ENCODE assay signal across 17 cellular contexts in genomic region chr10:113169111-113169510, GRCh38.
DNase-seq lines count a peak whose midpoint lies in the region; ATAC-seq, FAIRE-seq and TF ChIP-seq lines count a peak whose summit lies in the region.
"Had no signal": no experiment of that assay in that cellular context is flagged by ENCODE, and none has a peak within 500 bp of the region (broad histone marks: within the 10 kb centered on the region; RNA-seq: fewer than 3 reads in every experiment).

No MANE protein-coding gene starts in this region.

- H3K79me2 ChIP-seq in HCT116 (ENCODE audit: insufficient read depth, low read length) (no peaks in the 10 kb centered on the region), H1 (ENCODE audit: control insufficient read depth in 1 of 2, insufficient read depth in 2 of 2, low read length in 2 of 2) (no peaks in the 10 kb centered on the region)

- ATAC-seq in HCT116, result peak; percentile 15; the same call in 1 of the 2 replicates
- ATAC-seq in HG02571 (IDR thresholded peaks at IDR 0.05; ENCODE audit: unreplicated experiment), result no peak

- H3K4me1 Mint-ChIP-seq in osteocyte (ENCODE audit: unreplicated experiment), result peaks cover 24% of the 10 kb centered on the region

- TF ChIP-seq CTCF in HCT116 (IDR thresholded peaks at IDR 0.05 in 2 of 3, conservative IDR thresholded peaks at IDR 0.05 in 1 of 3; ENCODE audit: borderline replicate concordance in 1 of 3, insufficient read depth in 1 of 3, low read depth in 2 of 3, low read length in 2 of 3) (no peak), H1 (IDR thresholded peaks at IDR 0.05; ENCODE audit: control extremely low read depth in 1 of 3, insufficient read depth in 1 of 3, low read depth in 1 of 3, low read length in 3 of 3) (no peak), osteocyte (IDR thresholded peaks at IDR 0.05) (no peak)

- H2AK5ac ChIP-seq in H1 (ENCODE audit: low read depth, low read length), result no peak overlapping the region

- DNase-seq in HCT116 (ENCODE audit: low read depth, low spot score), result no peak
- DNase-seq in H1 (ENCODE audit: low read depth in 1 of 2, low spot score in 2 of 2), result no peak
- no peak for DNase-seq in osteocyte (ENCODE audit: extremely low spot score, unreplicated experiment)
- DNase-seq in NCI-H1930 (lab: John Stamatoyannopoulos, UW), result no peak
- DNase-seq in kidney glomerular epithelial cell (lab: John Stamatoyannopoulos, UW), result no peak
- DNase-seq: CD4-positive, alpha-beta T cell; DND-41; KBM-7; NCI-H1092; NCI-H748 treated with DMSO at 0.1 percent for 48 hours; PC-9; SK-N-SH had no signal

- H3K4me2 ChIP-seq in BLaER1 (peak overlapping the region; percentile 67), HCT116 (ENCODE audit: low read length) (no peak overlapping the region), H1 (ENCODE audit: insufficient read depth in 1 of 2, low read depth in 2 of 2, low read length in 2 of 2) (no peak overlapping the region; a peak in 1 of 4 replicates)
- H3K4me2 ChIP-seq: A549, PC-9, SK-N-SH had no signal

- no peak overlapping the region for H4K5ac ChIP-seq in H1 (ENCODE audit: insufficient read length, low read depth, low read length)

- no peak overlapping the region for H2BK15ac ChIP-seq in H1 (ENCODE audit: low read length)

- RAD21 ChIA-PET in HCT116 (lab: Charles Lee; ENCODE audit: low non-redundant PET in 1 of 2, low total read pairs in 2 of 2, uncharacterized antibody in 2 of 2, unreplicated experiment in 2 of 2), result no interaction called here

- H3K27ac Mint-ChIP-seq in osteocyte (ENCODE audit: unreplicated experiment), result peak overlapping the region; percentile 67
- H3K27ac Mint-ChIP-seq: CD4-positive, alpha-beta T cell had no signal

- H3K27me3 ChIP-seq in BLaER1 (no peaks in the 10 kb centered on the region), HCT116 (ENCODE audit: insufficient read depth, low read length) (no peaks in the 10 kb centered on the region), H1 (replicated peaks in 1 of 4; ENCODE audit: control insufficient read depth in 3 of 4, extremely low read depth in 1 of 4, insufficient read depth in 3 of 4, low read length in 3 of 4) (no peaks in the 10 kb centered on the region)

- no peak overlapping the region for H3K18ac ChIP-seq in H1 (ENCODE audit: extremely low read depth, low read length)

- no peak overlapping the region for H2BK120ac ChIP-seq in H1 (replicated peaks; ENCODE audit: low read depth, low read length)

- H3K4ac ChIP-seq in H1 (replicated peaks; ENCODE audit: insufficient read length, low read depth, low read length), result no peak overlapping the region

- H3K9me3 ChIP-seq in BLaER1 (no peaks in the 10 kb centered on the region), HCT116 (ENCODE audit: control insufficient read depth in 1 of 2, insufficient read depth in 1 of 2, low read depth in 1 of 2, low read length in 2 of 2) (no peaks in the 10 kb centered on the region), H1 (ENCODE audit: insufficient read depth in 2 of 2, low read depth in 1 of 2, low read length in 1 of 2) (no peaks in the 10 kb centered on the region)
- H3K9me3 ChIP-seq: A549, SK-N-SH had no signal

- H4K91ac ChIP-seq in H1 (replicated peaks; ENCODE audit: insufficient read length, low read length), result no peak overlapping the region

- 82% methylated on average over 10 of the region's 10 CpGs; no CpG with 5 or more reads in 1 of the 2 experiments for WGBS in H1 (ENCODE audit: extremely low coverage in 1 of 2, insufficient coverage in 1 of 2, insufficient read length in 1 of 2, insufficient replicate concordance in 2 of 2, low coverage in 1 of 2, low lambda C conversion rate in 2 of 2, missing lambda C conversion rate in 1 of 2), 2 experiments

- peaks cover 43% of the 10 kb centered on the region for H3K36me3 Mint-ChIP-seq in osteocyte (ENCODE audit: unreplicated experiment)

- no peak for FAIRE-seq in H1 (lab: Jason Lieb, UNC)
- FAIRE-seq: A549, H54, HTR-8/SVneo had no signal

- intact Hi-C loops in HCT116 (cut with micrococcal nuclease), result no loop called here

- TF ChIP-seq RAD21 in HCT116 (IDR thresholded peaks at IDR 0.05; ENCODE audit: low read depth), result no peak
- no peak for TF ChIP-seq RAD21 in H1 (IDR thresholded peaks at IDR 0.05 in 1 of 2, conservative IDR thresholded peaks at IDR 0.05 in 1 of 2; ENCODE audit: low read depth in 2 of 2, low read length in 2 of 2)

- H3K27me3 Mint-ChIP-seq in osteocyte (ENCODE audit: unreplicated experiment), result no peaks in the 10 kb centered on the region
- H3K27me3 Mint-ChIP-seq: CD4-positive, alpha-beta T cell had no signal

- POLR2A ChIA-PET in HCT116 (lab: Charles Lee) (no interaction called here), H1 (lab: Charles Lee; ENCODE audit: partially characterized antibody) (no interaction called here)

- H2BK5ac ChIP-seq in H1 (ENCODE audit: low read depth, low read length), result peak overlapping the region; percentile 6; the same call in 1 of the 2 replicates

- H2AFZ ChIP-seq in HCT116 (ENCODE audit: low read depth, low read length, poor library complexity, severe bottlenecking), result no peak overlapping the region
- H2AFZ ChIP-seq in H1 (ENCODE audit: low read length), result no peak overlapping the region
- H2AFZ ChIP-seq: PC-9 had no signal

- H3K9me3 Mint-ChIP-seq in osteocyte (ENCODE audit: unreplicated experiment), result no peaks in the 10 kb centered on the region
- H3K9me3 Mint-ChIP-seq: CD4-positive, alpha-beta T cell had no signal

- H3K14ac ChIP-seq in H1 (ENCODE audit: insufficient read length), result no peak overlapping the region

- TF ChIP-seq POLR2A in HCT116 (IDR thresholded peaks at IDR 0.05; ENCODE audit: borderline replicate concordance, extremely low read depth, insufficient read depth, insufficient read length), result no peak
- TF ChIP-seq POLR2A in H1 (IDR thresholded peaks at IDR 0.05; ENCODE audit: control extremely low read depth in 1 of 2, low read depth in 2 of 2, low read length in 2 of 2), result peak; percentile 6 to 14; a peak in 1 of 3 replicates

- BruUV-seq in HCT116 (replicated peaks; lab: Mats Ljungman, UMichigan), result TSS peak; percentile 0

- H3K36me3 ChIP-seq in BLaER1, result peaks cover 49% of the 10 kb centered on the region
- H3K36me3 ChIP-seq in HCT116 (ENCODE audit: control insufficient read depth in 1 of 2, insufficient read depth in 2 of 2, low read length in 2 of 2), result peaks cover 27 to 33% of the 10 kb centered on the region in 2 experiments; a peak in 3 of 4 replicates
- peaks cover 0 to 23% (median 0%) of the 10 kb centered on the region in 4 experiments; a peak in 3 of 8 replicates for H3K36me3 ChIP-seq in H1 (ENCODE audit: control insufficient read depth in 2 of 4, insufficient read depth in 4 of 4, low read length in 3 of 4)

- no peak for TF ChIP-seq EP300 in H1 (IDR thresholded peaks at IDR 0.05; ENCODE audit: borderline replicate concordance in 1 of 2, low read depth in 2 of 2, low read length in 2 of 2)

- H4K20me1 ChIP-seq in BLaER1, result no peaks in the 10 kb centered on the region
- 0 out of 2 replicates have a peak, but pooled peaks cover 5% of the 10 kb centered on the region for H4K20me1 ChIP-seq in HCT116 (ENCODE audit: insufficient read depth)
- H4K20me1 ChIP-seq in H1 (replicated peaks in 1 of 2; ENCODE audit: control insufficient read depth in 1 of 2, insufficient read depth in 2 of 2, low read length in 2 of 2), result no peaks in the 10 kb centered on the region

- no peak overlapping the region for H3K23ac ChIP-seq in H1 (ENCODE audit: insufficient read length)

- no peak overlapping the region for H3K27ac ChIP-seq in BLaER1
- H3K27ac ChIP-seq in HCT116 (ENCODE audit: low read depth, low read length), result no peak overlapping the region
- peak overlapping the region; percentile 29; the same call in 1 of the 2 replicates for H3K27ac ChIP-seq in H1 (ENCODE audit: low read depth, low read length)
- H3K27ac ChIP-seq: A549, PC-9 had no signal

- no peak overlapping the region for H3K9ac ChIP-seq in BLaER1
- H3K9ac ChIP-seq in HCT116 (ENCODE audit: low read length), result no peak overlapping the region
- no peak overlapping the region for H3K9ac ChIP-seq in H1 (replicated peaks in 1 of 4; ENCODE audit: extremely low read depth in 1 of 4, low read depth in 3 of 4, low read length in 3 of 4)
- H3K9ac ChIP-seq: SK-N-SH had no signal

- H2BK12ac ChIP-seq in H1 (ENCODE audit: low read depth, low read length), result no peak overlapping the region

- H3K23me2 ChIP-seq in H1 (ENCODE audit: low read depth, low read length), result no peaks in the 10 kb centered on the region; the same call in 1 of the 2 replicates

- no peaks in the 10 kb centered on the region for H3K79me1 ChIP-seq in H1 (ENCODE audit: low read depth, low read length)

- no peak overlapping the region for H3K4me3 Mint-ChIP-seq in osteocyte (ENCODE audit: unreplicated experiment)
- H3K4me3 Mint-ChIP-seq: CD4-positive, alpha-beta T cell had no signal

- H3K9me2 ChIP-seq in HCT116 (ENCODE audit: insufficient read depth), result no peaks in the 10 kb centered on the region
- H3K9me2 ChIP-seq: SK-N-SH had no signal

- H3K56ac ChIP-seq in H1 (replicated peaks; ENCODE audit: insufficient read length, low read depth, low read length), result no peak overlapping the region

- H4K8ac ChIP-seq in H1 (ENCODE audit: extremely low read depth, insufficient read depth, low read length), result no peak overlapping the region

- no peak overlapping the region for H2BK20ac ChIP-seq in H1 (ENCODE audit: low read length)

- CTCF ChIA-PET in HCT116 (lab: Charles Lee), result no interaction called here
- CTCF ChIA-PET in H1 (lab: Charles Lee; ENCODE audit: partially characterized antibody), result no interaction called here

- H3K4me1 ChIP-seq in BLaER1 (peaks cover 25% of the 10 kb centered on the region), HCT116 (ENCODE audit: control insufficient read depth in 1 of 2, insufficient read depth in 2 of 2, low read length in 2 of 2) (no peaks in the 10 kb centered on the region), H1 (replicated peaks in 1 of 4; ENCODE audit: control insufficient read depth in 3 of 4, insufficient read depth in 4 of 4, low read length in 3 of 4) (peaks cover 8 to 32% (median 22%) of the 10 kb centered on the region in 4 experiments)
- H3K4me1 ChIP-seq: A549 had no signal

- H3K4me3 ChIP-seq in BLaER1 (no peak overlapping the region), HCT116 (replicated peaks in 1 of 2; ENCODE audit: low read depth in 1 of 2, low read length in 2 of 2) (no peak overlapping the region), H1 (ENCODE audit: extremely low read depth in 1 of 4, insufficient read depth in 2 of 4, low read depth in 3 of 4, low read length in 4 of 4) (no peak overlapping the region)
- H3K4me3 ChIP-seq: A549, PC-9 had no signal

TF ChIP-seq in HCT116, 20 proteins besides CTCF, POLR2A, EP300 and RAD21 (continues in another document):
- TF ChIP-seq POLR2AphosphoS5 (IDR thresholded peaks at IDR 0.05; ENCODE audit: low read depth, low read length), result 0 out of 2 replicates have a peak, but pooled peaks have one; percentile 7

TF ChIP-seq in H1, 55 proteins besides CTCF, POLR2A, EP300 and RAD21:
- no peak for TF ChIP-seq HDAC6 (IDR thresholded peaks at IDR 0.05; ENCODE audit: low read depth, low read length)
- 0 out of 2 replicates have a peak, but pooled peaks have one; percentile 14 for TF ChIP-seq SP4 (IDR thresholded peaks at IDR 0.05; ENCODE audit: low read length)
- no peak for TF ChIP-seq KDM5A (IDR thresholded peaks at IDR 0.05; ENCODE audit: low read length)
TF ChIP-seq in H1: peak in this region for 1.
